In genomic region chrX:71228063-71228642, GRCh38 we compare ENCODE assay signal across 1 cellular context.
TF ChIP-seq lines count a peak whose summit lies in the region.

No MANE protein-coding gene starts in this region.

TF ChIP-seq in HepG2, 621 proteins besides CTCF, POLR2A, EP300 and RAD21 (continued from another document and continues in another):
- TF ChIP-seq ZNF513 (CRISPR knock-in tag; conservative IDR thresholded peaks at IDR 0.05) (no peak), ZNF556 (CRISPR knock-in tag; IDR thresholded peaks at IDR 0.05; ENCODE audit: borderline replicate concordance) (no peak), KDM5A (IDR thresholded peaks at IDR 0.05; ENCODE audit: borderline replicate concordance, low read length) (no peak; the same call in 1 of the 2 replicates), ZNF816 (CRISPR knock-in tag; IDR thresholded peaks at IDR 0.05; ENCODE audit: borderline replicate concordance) (no peak), ZNF749 (CRISPR knock-in tag; IDR thresholded peaks at IDR 0.05; ENCODE audit: borderline replicate concordance) (no peak), CENPT (CRISPR knock-in tag; IDR thresholded peaks at IDR 0.05; ENCODE audit: low read depth) (no peak), ZMYM3 (CRISPR knock-in tag; IDR thresholded peaks at IDR 0.05) (no peak), SAP130 (CRISPR knock-in tag; IDR thresholded peaks at IDR 0.05; ENCODE audit: low read depth) (peak; percentile 72), ZBTB33 (CRISPR knock-in tag; IDR thresholded peaks at IDR 0.05) (no peak), ZNF564 (CRISPR knock-in tag; IDR thresholded peaks at IDR 0.05) (no peak), DMAP1 (CRISPR knock-in tag; IDR thresholded peaks at IDR 0.05) (no peak), KDM1A (CRISPR knock-in tag; IDR thresholded peaks at IDR 0.05) (no peak), MLLT10 (CRISPR knock-in tag; IDR thresholded peaks at IDR 0.05) (no peak), ZNF629 (CRISPR knock-in tag; conservative IDR thresholded peaks at IDR 0.05) (no peak), ZNF512 (CRISPR knock-in tag; IDR thresholded peaks at IDR 0.05) (no peak), ZNF557 (CRISPR knock-in tag; IDR thresholded peaks at IDR 0.05) (no peak), SP2 (CRISPR knock-in tag; IDR thresholded peaks at IDR 0.05) (no peak), NAIF1 (CRISPR knock-in tag; IDR thresholded peaks at IDR 0.05; ENCODE audit: borderline replicate concordance) (no peak), ZNF441 (CRISPR knock-in tag; IDR thresholded peaks at IDR 0.05; ENCODE audit: borderline replicate concordance) (no peak), SMC3 (IDR thresholded peaks at IDR 0.05; ENCODE audit: low read length) (no peak), E2F5 (CRISPR knock-in tag; conservative IDR thresholded peaks at IDR 0.05) (no peak), IRX3 (CRISPR knock-in tag; IDR thresholded peaks at IDR 0.05; ENCODE audit: borderline replicate concordance, low read depth) (no peak), RBFOX2 (IDR thresholded peaks at IDR 0.05; ENCODE audit: low read depth, low read length) (no peak; the same call in 1 of the 2 replicates), ZNF292 (CRISPR knock-in tag; IDR thresholded peaks at IDR 0.05; ENCODE audit: borderline replicate concordance, low read depth) (0 out of 2 replicates have a peak, but pooled peaks have one; percentile 48), ZNF737 (CRISPR knock-in tag; IDR thresholded peaks at IDR 0.05; ENCODE audit: borderline replicate concordance) (no peak), ZNF318 (CRISPR knock-in tag; IDR thresholded peaks at IDR 0.05) (no peak), ZNF879 (CRISPR knock-in tag; IDR thresholded peaks at IDR 0.05) (no peak), NR3C1 (CRISPR knock-in tag; IDR thresholded peaks at IDR 0.05) (no peak), NR2C2 (CRISPR knock-in tag; IDR thresholded peaks at IDR 0.05; ENCODE audit: borderline replicate concordance) (peak; percentile 38; the same call in 1 of the 2 replicates), ZNF12 (CRISPR knock-in tag; IDR thresholded peaks at IDR 0.05) (no peak), ZNF160 (CRISPR knock-in tag; IDR thresholded peaks at IDR 0.05) (no peak), WIZ (CRISPR knock-in tag; IDR thresholded peaks at IDR 0.05) (no peak), MTA3 (CRISPR knock-in tag; IDR thresholded peaks at IDR 0.05) (no peak), PRDM10 (CRISPR knock-in tag; IDR thresholded peaks at IDR 0.05; ENCODE audit: low read depth) (peak; percentile 35; the same call in 1 of the 2 replicates), U2AF2 (IDR thresholded peaks at IDR 0.05; ENCODE audit: low read depth, low read length) (no peak), ZNF552 (CRISPR knock-in tag; IDR thresholded peaks at IDR 0.05; ENCODE audit: borderline replicate concordance) (no peak), AFF4 (CRISPR knock-in tag; IDR thresholded peaks at IDR 0.05) (no peak)
